1 cellular context compared by ENCODE assay signal in the genomic region with DNA sequence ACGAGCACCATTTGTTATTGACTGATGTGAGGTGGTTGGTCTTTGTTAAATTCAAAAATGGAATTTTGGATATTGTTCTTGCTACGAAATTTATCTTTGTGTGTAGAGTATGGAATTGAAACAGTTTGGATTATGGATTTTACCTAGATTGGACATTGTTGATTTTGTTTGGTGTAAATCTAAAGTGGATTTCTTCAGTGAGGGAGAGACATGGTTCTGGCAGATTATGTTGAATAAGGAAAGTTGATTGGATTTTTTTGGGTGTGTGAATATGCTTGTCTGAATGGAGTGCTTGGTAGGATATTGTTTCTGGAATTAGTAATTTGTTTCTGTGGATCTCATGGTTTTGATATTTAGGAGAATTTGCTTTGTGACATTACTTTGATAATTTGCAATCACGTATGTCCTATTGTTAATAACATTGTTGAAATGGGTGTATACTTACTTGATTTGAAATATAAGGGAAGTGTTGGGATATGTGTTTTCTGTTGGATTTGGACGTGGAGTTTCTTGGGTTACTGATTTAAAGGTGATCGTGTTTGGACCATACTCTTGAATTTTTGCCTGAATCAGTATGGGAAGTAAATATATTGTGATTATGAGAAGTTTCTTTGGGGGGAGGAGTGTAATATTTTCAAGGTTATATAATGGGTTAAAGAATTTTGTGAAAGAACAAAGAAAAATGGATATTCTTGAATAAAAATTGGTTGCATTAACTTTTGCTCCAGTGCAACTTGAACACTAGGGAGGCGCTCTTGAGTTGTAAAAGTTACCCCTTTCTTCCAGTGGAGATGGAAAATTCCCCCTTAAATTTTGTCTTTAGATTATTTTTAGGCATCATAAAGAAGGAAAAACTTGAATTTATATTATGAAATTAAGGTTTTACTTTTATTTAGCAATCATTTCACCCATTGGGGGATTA.
A peak's percentile ranks its signal among the peaks of the same experiment; 100 is the strongest.
TF ChIP-seq lines count a peak whose summit lies in the region.

No MANE protein-coding gene starts in this region.

TF ChIP-seq in HepG2, 621 proteins besides CTCF, POLR2A, EP300 and RAD21 (continued from another document):
- TF ChIP-seq, protein P1, sequence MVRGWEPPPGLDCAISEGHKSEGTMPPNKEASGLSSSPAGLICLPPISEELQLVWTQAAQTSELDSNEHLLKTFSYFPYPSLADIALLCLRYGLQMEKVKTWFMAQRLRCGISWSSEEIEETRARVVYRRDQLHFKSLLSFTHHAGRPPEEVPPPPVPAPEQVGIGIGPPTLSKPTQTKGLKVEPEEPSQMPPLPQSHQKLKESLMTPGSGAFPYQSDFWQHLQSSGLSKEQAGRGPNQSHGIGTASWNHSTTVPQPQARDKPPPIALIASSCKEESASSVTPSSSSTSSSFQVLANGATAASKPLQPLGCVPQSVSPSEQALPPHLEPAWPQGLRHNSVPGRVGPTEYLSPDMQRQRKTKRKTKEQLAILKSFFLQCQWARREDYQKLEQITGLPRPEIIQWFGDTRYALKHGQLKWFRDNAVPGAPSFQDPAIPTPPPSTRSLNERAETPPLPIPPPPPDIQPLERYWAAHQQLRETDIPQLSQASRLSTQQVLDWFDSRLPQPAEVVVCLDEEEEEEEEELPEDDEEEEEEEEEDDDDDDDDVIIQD (CRISPR knock-in tag; IDR thresholded peaks at IDR 0.05; ENCODE audit: low read depth) = no peak
- no peak for TF ChIP-seq KLF15 (CRISPR knock-in tag; IDR thresholded peaks at IDR 0.05; ENCODE audit: borderline replicate concordance)
- TF ChIP-seq ZNF3 (CRISPR knock-in tag; IDR thresholded peaks at IDR 0.05) = 0 out of 2 replicates have a peak, but pooled peaks have one; percentile 0
- no peak for TF ChIP-seq IKZF1 (IDR thresholded peaks at IDR 0.05)
- TF ChIP-seq ZNF24 (IDR thresholded peaks at IDR 0.05) = 0 out of 2 replicates have a peak, but pooled peaks have one; percentile 28
- TF ChIP-seq, protein P2, sequence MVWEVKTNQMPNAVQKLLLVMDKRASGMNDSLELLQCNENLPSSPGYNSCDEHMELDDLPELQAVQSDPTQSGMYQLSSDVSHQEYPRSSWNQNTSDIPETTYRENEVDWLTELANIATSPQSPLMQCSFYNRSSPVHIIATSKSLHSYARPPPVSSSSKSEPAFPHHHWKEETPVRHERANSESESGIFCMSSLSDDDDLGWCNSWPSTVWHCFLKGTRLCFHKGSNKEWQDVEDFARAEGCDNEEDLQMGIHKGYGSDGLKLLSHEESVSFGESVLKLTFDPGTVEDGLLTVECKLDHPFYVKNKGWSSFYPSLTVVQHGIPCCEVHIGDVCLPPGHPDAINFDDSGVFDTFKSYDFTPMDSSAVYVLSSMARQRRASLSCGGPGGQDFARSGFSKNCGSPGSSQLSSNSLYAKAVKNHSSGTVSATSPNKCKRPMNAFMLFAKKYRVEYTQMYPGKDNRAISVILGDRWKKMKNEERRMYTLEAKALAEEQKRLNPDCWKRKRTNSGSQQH (CRISPR knock-in tag; IDR thresholded peaks at IDR 0.05; ENCODE audit: low read depth) = no peak
- no peak for TF ChIP-seq SNAPC2 (CRISPR knock-in tag; IDR thresholded peaks at IDR 0.05)
- no peak for TF ChIP-seq PRPF4 (IDR thresholded peaks at IDR 0.05; ENCODE audit: low read depth, low read length, poor library complexity, severe bottlenecking)
- no peak for TF ChIP-seq ZKSCAN8 (CRISPR knock-in tag; IDR thresholded peaks at IDR 0.05; ENCODE audit: borderline replicate concordance)
- TF ChIP-seq KLF13 (CRISPR knock-in tag; IDR thresholded peaks at IDR 0.05) = no peak
TF ChIP-seq in HepG2: peak in this region for 6.
